Comparison of ENCODE assay signal across 8 cellular contexts in the genomic region with DNA sequence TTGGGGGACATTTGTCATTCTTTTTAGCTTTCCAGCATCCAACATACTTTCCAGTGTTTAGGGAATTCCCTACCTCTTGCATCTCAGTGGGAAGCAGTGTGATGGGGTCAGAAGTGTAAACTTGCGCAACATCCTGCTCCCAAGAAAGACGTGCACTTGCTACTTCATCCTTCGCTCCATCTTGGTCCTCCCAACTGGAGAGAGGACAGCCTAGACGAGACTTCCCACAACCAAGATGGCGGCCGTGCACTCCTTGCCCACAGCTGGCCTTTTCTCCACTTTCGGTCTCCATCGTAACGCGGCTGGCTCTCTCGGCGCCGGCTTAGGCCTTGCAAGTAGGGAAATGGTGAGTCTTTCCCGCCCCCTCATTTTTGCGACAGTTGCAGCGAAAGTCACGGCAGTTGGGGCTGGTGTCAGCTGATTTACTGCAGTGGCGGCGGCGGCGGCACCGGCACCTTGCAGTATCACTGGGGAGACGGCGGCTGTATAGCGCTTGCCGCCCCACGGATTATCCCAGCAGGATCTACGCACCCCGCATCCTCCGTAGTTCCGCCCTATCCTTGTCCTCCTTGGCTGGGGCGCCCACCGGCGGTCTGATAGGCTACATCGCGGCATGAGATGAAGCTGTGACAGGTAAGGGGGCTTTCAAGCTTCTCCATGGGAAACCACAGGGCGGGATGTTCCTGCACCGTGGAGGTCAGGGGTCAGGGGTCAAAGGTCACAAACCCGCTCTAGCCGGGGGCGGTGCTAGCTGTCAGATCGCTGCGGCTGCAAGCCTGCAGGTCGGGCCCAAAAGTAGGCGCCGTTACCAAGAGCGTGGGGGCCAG. TPM values are rescaled to one million over a fixed set of nuclear protein-coding genes. Genes with fewer than 3 reads are reported as not detected.
DNase-seq lines count a peak whose midpoint lies in the region; ATAC-seq and TF ChIP-seq lines count a peak whose summit lies in the region.

A gene (plus strand): TSS at position 416 of the 827 bp plus-strand sequence. CDS start 21,157 bp downstream, outside the sequence.

- peak; percentile 98 for ATAC-seq in HG02678 (IDR thresholded peaks at IDR 0.05; ENCODE audit: unreplicated experiment)
- ATAC-seq in activated naive CD8-positive, alpha-beta T cell treated with anti-CD3 and anti-CD28 coated beads, Interleukin-2, amount 10 ng/mL, durations not matched to agents 7 days and 5 days (ENCODE audit: low read depth) = peak; percentile 91

- H3K27me3 Mint-ChIP-seq in activated naive CD8-positive, alpha-beta T cell treated with anti-CD3 and anti-CD28 coated beads, Interleukin-2, amount 10 ng/mL, durations not matched to agents 7 days and 5 days = no peaks in the 10 kb centered on the region
- no peaks in the 10 kb centered on the region for H3K27me3 Mint-ChIP-seq in osteocyte (ENCODE audit: unreplicated experiment)

- H3K9me3 ChIP-seq in SU-DHL-6 (ENCODE audit: insufficient read depth, low read length) (no peaks in the 10 kb centered on the region), thymus (ENCODE audit: control insufficient read depth) (no peaks in the 10 kb centered on the region)

- peak within 1 kb of the TSS; percentile 83 for H3K4me2 ChIP-seq in SU-DHL-6 (ENCODE audit: low read depth, low read length, poor library complexity, severe bottlenecking)

- peaks cover 4% of the 10 kb centered on the region for H3K4me1 ChIP-seq in thymus (ENCODE audit: control insufficient read depth, insufficient read depth, low read length)

- H3K9ac ChIP-seq in SU-DHL-6 (ENCODE audit: low read length) = peak within 1 kb of the TSS; percentile 73

- peaks cover 46% of the 10 kb centered on the region for H3K79me2 ChIP-seq in SU-DHL-6 (ENCODE audit: insufficient read depth, low read length)

- H3F3A ChIP-seq in SU-DHL-6 (ENCODE audit: insufficient read depth) = peaks cover 9% of the 10 kb centered on the region; the same call in 1 of the 2 replicates

- under 1% methylated on average over 47 of the region's 47 CpGs for WGBS in thymus

- H3K27me3 ChIP-seq in SU-DHL-6 (ENCODE audit: low read length) = no peaks in the 10 kb centered on the region
- no peaks in the 10 kb centered on the region for H3K27me3 ChIP-seq in thymus (ENCODE audit: control insufficient read depth, insufficient read depth)

- H4K20me1 ChIP-seq in SU-DHL-6 (ENCODE audit: low read depth, low read length) = no peaks in the 10 kb centered on the region

- H3K27ac ChIP-seq in SU-DHL-6 (ENCODE audit: low read depth, low read length) (peak within 1 kb of the TSS; percentile 41), thymus (ENCODE audit: low read depth) (peak within 1 kb of the TSS; percentile 96)

- no peaks in the 10 kb centered on the region for H3K9me3 Mint-ChIP-seq in activated naive CD8-positive, alpha-beta T cell treated with anti-CD3 and anti-CD28 coated beads, Interleukin-2, amount 10 ng/mL, durations not matched to agents 7 days and 5 days
- peaks cover 11% of the 10 kb centered on the region for H3K9me3 Mint-ChIP-seq in osteocyte (ENCODE audit: unreplicated experiment)

- H3K4me3 ChIP-seq in SU-DHL-6 (ENCODE audit: insufficient read depth, low read length, poor library complexity, severe bottlenecking) (peak within 1 kb of the TSS; percentile 82), thymus (ENCODE audit: low read length) (peak within 1 kb of the TSS; percentile 78)

- H3K4me3 Mint-ChIP-seq in activated naive CD8-positive, alpha-beta T cell treated with anti-CD3 and anti-CD28 coated beads, Interleukin-2, amount 10 ng/mL, durations not matched to agents 7 days and 5 days = peak within 1 kb of the TSS; percentile 90
- H3K4me3 Mint-ChIP-seq in osteocyte (ENCODE audit: unreplicated experiment) = peak within 1 kb of the TSS; percentile 86

- no peak for TF ChIP-seq CTCF in SU-DHL-6 (IDR thresholded peaks at IDR 0.05; ENCODE audit: insufficient read depth, low read length, poor library complexity, severe bottlenecking)
- TF ChIP-seq CTCF in osteocyte (IDR thresholded peaks at IDR 0.05) = no peak

- H3K27ac Mint-ChIP-seq in activated naive CD8-positive, alpha-beta T cell treated with anti-CD3 and anti-CD28 coated beads, Interleukin-2, amount 10 ng/mL, durations not matched to agents 7 days and 5 days = peak within 1 kb of the TSS; percentile 94
- peak within 1 kb of the TSS; percentile 91 for H3K27ac Mint-ChIP-seq in osteocyte (ENCODE audit: unreplicated experiment)

- H3K9me2 ChIP-seq in SU-DHL-6 (replicated peaks; ENCODE audit: insufficient read depth, low read length) = no peaks in the 10 kb centered on the region

- peaks cover 13% of the 10 kb centered on the region for H3K36me3 Mint-ChIP-seq in activated naive CD8-positive, alpha-beta T cell treated with anti-CD3 and anti-CD28 coated beads, Interleukin-2, amount 10 ng/mL, durations not matched to agents 7 days and 5 days
- peaks cover 2% of the 10 kb centered on the region for H3K36me3 Mint-ChIP-seq in osteocyte (ENCODE audit: unreplicated experiment)

- H3K36me3 ChIP-seq in SU-DHL-6 (ENCODE audit: low read length) (no peaks in the 10 kb centered on the region), thymus (ENCODE audit: control insufficient read depth, insufficient read depth) (no peaks in the 10 kb centered on the region)

- peak; percentile 52 for TF ChIP-seq POLR2A in GM10847 (IDR thresholded peaks at IDR 0.05; ENCODE audit: extremely low read depth, insufficient read length)

- POLR2A ChIA-PET in activated naive CD8-positive, alpha-beta T cell treated with anti-CD3 and anti-CD28 coated beads, Interleukin-2, amount 10 ng/mL, durations not matched to agents 7 days and 5 days (lab: Charles Lee) = interaction anchor here (0.6 to 4.7 kb wide), 7 partner anchors 11 to 1064 kb away, joined by 3 to 58 read pairs (median 4); a partner anchor contains a TSS

- peaks cover 45% of the 10 kb centered on the region for H3K4me1 Mint-ChIP-seq in activated naive CD8-positive, alpha-beta T cell treated with anti-CD3 and anti-CD28 coated beads, Interleukin-2, amount 10 ng/mL, durations not matched to agents 7 days and 5 days
- peaks cover 24% of the 10 kb centered on the region for H3K4me1 Mint-ChIP-seq in osteocyte (ENCODE audit: unreplicated experiment)

- DNase-seq in NCI-H128 (lab: John Stamatoyannopoulos, UW; ENCODE audit: unreplicated experiment) = peak; percentile 97
- DNase-seq in activated naive CD8-positive, alpha-beta T cell treated with anti-CD3 and anti-CD28 coated beads, Interleukin-2, amount 10 ng/mL, durations not matched to agents 7 days and 5 days = peak; percentile 90
- DNase-seq in head of caudate nucleus = peak; percentile 91 to 99 (median 97)
- peak; percentile 97 for DNase-seq in osteocyte (ENCODE audit: extremely low spot score, unreplicated experiment)

- peak within 1 kb of the TSS; percentile 95 for H2AFZ ChIP-seq in SU-DHL-6 (ENCODE audit: low read depth, low read length, severe bottlenecking)

- intact Hi-C loops in head of caudate nucleus (cut with DNase I) = loop anchor here (1.0 kb wide), 1 partner anchor 13 kb away; a partner anchor contains a TSS

RNA-seq across cellular contexts. Expression of the gene that starts here (rescaled TPM):
- 10 to 100 TPM; 42.8 to 43.1 TPM for total RNA-seq in activated naive CD8-positive, alpha-beta T cell treated with anti-CD3 and anti-CD28 coated beads, Interleukin-2, amount 10 ng/mL, durations not matched to agents 7 days and 5 days
- total RNA-seq in osteocyte = 25.9 and 26.9 TPM in 2 replicates
- polyA plus RNA-seq in thymus = 9.0 TPM

Comparison
In these comparisons a context has a peak if more than half of its experiments do, and no peak if none do; other contexts are left out.
1. Peak in every context shown above with its lines: DNase-seq, ATAC-seq, H3K4me3 ChIP-seq and H3K27ac ChIP-seq.